8 cellular contexts compared by ENCODE assay signal in genomic region chr16:68453816-68454215, GRCh38. TPM values are rescaled to one million over a fixed set of nuclear protein-coding genes. Genes with fewer than 3 reads are reported as not detected.
"Had no signal": no experiment of that assay in that cellular context is flagged by ENCODE, and none has a peak within 500 bp of the region (broad histone marks: within the 10 kb centered on the region; RNA-seq: fewer than 3 reads in every experiment).

No MANE protein-coding gene starts in this region.

- FAIRE-seq: HepG2 had no signal

- H3K4me3 ChIP-seq: GM23338, HAP-1 had no signal

- ATAC-seq: GM23338, HCT116, HepG2 had no signal

- H3K4me2 ChIP-seq: GM23338 had no signal

- H3K9me3 ChIP-seq: HAP-1 had no signal

- H2AFZ ChIP-seq: GM23338 had no signal

- H3K36me3 ChIP-seq: HAP-1 had no signal

- H3K4me1 ChIP-seq: HAP-1 had no signal

- DNase-seq: H7, HFFc6, KBM-7 had no signal

RNA-seq across cellular contexts. Expression of gene SMPD3, which starts 5.5 kb away (rescaled TPM):
- total RNA-seq: H4 had no signal
